19 cellular contexts compared by ENCODE assay signal in genomic region chr9:124725068-124725452, GRCh38. TPM values are rescaled to one million over a fixed set of nuclear protein-coding genes. Genes with fewer than 3 reads are reported as not detected.
DNase-seq lines count a peak whose midpoint lies in the region; ATAC-seq, FAIRE-seq and TF ChIP-seq lines count a peak whose summit lies in the region.
"Had no signal": no experiment of that assay in that cellular context is flagged by ENCODE, and none has a peak within 500 bp of the region (broad histone marks: within the 10 kb centered on the region; RNA-seq: fewer than 3 reads in every experiment).

No MANE protein-coding gene starts in this region.

- DNase-seq in GM23338 (ENCODE audit: low spot score) (no peak), Panc1 (ENCODE audit: low read depth, low spot score) (no peak), HepG2 (ENCODE audit: low spot score) (peak; percentile 66), sciatic nerve (ENCODE audit: low spot score) (no peak), HFFc6 (no peak), stomach (no peak), C1 segment of cervical spinal cord (lab: John Stamatoyannopoulos, UW) (no peak)
- DNase-seq: activated naive CD4-positive, alpha-beta T cell treated with anti-CD3 and anti-CD28 coated beads for 36 hours; activated T-cell treated with anti-CD3 and anti-CD28 coated beads, Interleukin-2, amount 50 U/mL, for 4 hours; amygdala; central memory CD4-positive, alpha-beta T cell; dorsolateral prefrontal cortex; EL; heart right ventricle; NCI-H1417 treated with DMSO at 0.1 percent for 48 hours; nucleus accumbens; stimulated activated CD8-positive, alpha-beta memory T cell treated with anti-CD3 and anti-CD28 coated beads, Interleukin-4, amount 100 ng/mL, for 48 hours had no signal

- H3F3A ChIP-seq in GM23338 (replicated peaks; ENCODE audit: low read depth), result no peaks in the 10 kb centered on the region

- TF ChIP-seq EP300 in HepG2 (IDR thresholded peaks at IDR 0.05; ENCODE audit: low read depth in 2 of 2, low read length in 2 of 2) (peak in 1 of 2 experiments; percentile 30; a peak in 1 of 4 replicates), HepG2 (CRISPR knock-in tag; IDR thresholded peaks at IDR 0.05; ENCODE audit: borderline replicate concordance) (no peak), stomach (IDR thresholded peaks at IDR 0.05) (no peak)

- peaks cover 9% of the 10 kb centered on the region for H3K4me1 ChIP-seq in GM23338 (ENCODE audit: insufficient read depth)
- peaks cover 29% of the 10 kb centered on the region for H3K4me1 ChIP-seq in Panc1 (ENCODE audit: control insufficient read depth, insufficient read depth, low read length)
- H3K4me1 ChIP-seq in HepG2 (ENCODE audit: insufficient read depth, low read length), result peaks cover 63% of the 10 kb centered on the region
- peaks cover 0 to 9% (median 0%) of the 10 kb centered on the region in 4 donors for H3K4me1 ChIP-seq in stomach

- CTCF ChIA-PET in Panc1 (lab: Charles Lee), result no interaction called here
- CTCF ChIA-PET in HepG2 (lab: Yijun Ruan, JAX; ENCODE audit: low intra/inter-chr PET ratio, low total read pairs), result no interaction called here

- POLR2A ChIA-PET in Panc1 (lab: Charles Lee) (no interaction called here), HepG2 (lab: Yijun Ruan, JAX) (interaction anchor here (2.3 kb wide), 1 partner anchor 9 kb away, joined by 11 read pairs; no protein-coding TSS in a partner anchor)

- no peak for TF ChIP-seq POLR2A in HepG2 (IDR thresholded peaks at IDR 0.05; ENCODE audit: insufficient read depth in 1 of 2, low read depth in 2 of 2, low read length in 2 of 2)
- no peak for TF ChIP-seq POLR2A in stomach (IDR thresholded peaks at IDR 0.05)

- TF ChIP-seq RAD21 in HepG2 (CRISPR knock-in tag; IDR thresholded peaks at IDR 0.05), result no peak

- FAIRE-seq in HepG2 (lab: Jason Lieb, UNC), result peak; percentile 63

- H3K4me3 ChIP-seq in GM23338 (no peak overlapping the region), Panc1 (ENCODE audit: low read depth in 2 of 2, low read length in 2 of 2) (no peak overlapping the region), HepG2 (replicated peaks in 1 of 3; ENCODE audit: insufficient read depth in 1 of 3, low read depth in 2 of 3, low read length in 3 of 3) (no peak overlapping the region), stomach (no peak overlapping the region)
- H3K4me3 ChIP-seq: heart right ventricle had no signal

- H3K4me1 Mint-ChIP-seq in GM23338, result peaks cover 38% of the 10 kb centered on the region
- peaks cover 46% of the 10 kb centered on the region for H3K4me1 Mint-ChIP-seq in HFFc6 (ENCODE audit: low read depth)

- H3K36me3 ChIP-seq in GM23338 (ENCODE audit: insufficient read depth) (no peaks in the 10 kb centered on the region), Panc1 (ENCODE audit: control insufficient read depth, insufficient read depth, low read length) (peaks cover 2% of the 10 kb centered on the region; the same call in 1 of the 2 replicates), HepG2 (replicated peaks in 1 of 2; ENCODE audit: control insufficient read depth in 1 of 2, insufficient read depth in 2 of 2, low read length in 2 of 2) (peaks cover 0 to 8% of the 10 kb centered on the region in 2 experiments; a peak in 3 of 5 replicates), stomach (no peaks in the 10 kb centered on the region)
- H3K36me3 ChIP-seq: heart right ventricle had no signal

- H3K27me3 Mint-ChIP-seq in GM23338 (ENCODE audit: insufficient read depth, low read depth, poor library complexity) (no peaks in the 10 kb centered on the region), HFFc6 (ENCODE audit: insufficient read depth) (no peaks in the 10 kb centered on the region)

- H3K4me3 Mint-ChIP-seq in GM23338, result no peak overlapping the region
- H3K4me3 Mint-ChIP-seq in HFFc6, result no peak overlapping the region
- H3K4me3 Mint-ChIP-seq: activated naive CD4-positive, alpha-beta T cell treated with anti-CD3 and anti-CD28 coated beads for 36 hours; activated T-cell treated with anti-CD3 and anti-CD28 coated beads, Interleukin-2, amount 50 U/mL, for 4 hours had no signal

- no peak for TF ChIP-seq CTCF in GM23338 (conservative IDR thresholded peaks at IDR 0.05; ENCODE audit: low read depth in 2 of 2)
- TF ChIP-seq CTCF in Panc1 (IDR thresholded peaks at IDR 0.05), result no peak
- no peak for TF ChIP-seq CTCF in HepG2 (CRISPR knock-in tag; IDR thresholded peaks at IDR 0.05)
- TF ChIP-seq CTCF in HFFc6 (IDR thresholded peaks at IDR 0.05), result no peak
- no peak for TF ChIP-seq CTCF in stomach (IDR thresholded peaks at IDR 0.05)

- intact Hi-C loops in Panc1 (cut with micrococcal nuclease; ENCODE audit: unreplicated experiment) (no loop called here), HepG2 (cut with micrococcal nuclease; ENCODE audit: unreplicated experiment) (no loop called here), sciatic nerve (cut with DNase I) (no loop called here), stomach (cut with DNase I; ENCODE audit: low total_unique reads) (no loop called here)

- H3K4me2 ChIP-seq in GM23338 (no peak overlapping the region), HepG2 (ENCODE audit: low read depth, low read length) (peak overlapping the region; percentile 46)

- no peak for ATAC-seq in GM23338
- no peak for ATAC-seq in Panc1
- ATAC-seq in HepG2, result peak; percentile 80
- ATAC-seq in sciatic nerve, result peak; percentile 62
- ATAC-seq: activated T-cell treated with anti-CD3 and anti-CD28 coated beads, Interleukin-2, amount 50 U/mL, for 4 hours had no signal

- peaks cover 4% of the 10 kb centered on the region; the same call in 1 of the 2 replicates for H4K20me1 ChIP-seq in GM23338 (replicated peaks; ENCODE audit: insufficient read depth)
- H4K20me1 ChIP-seq in HepG2 (ENCODE audit: insufficient read depth, low read length), result 0 out of 2 replicates have a peak, but pooled peaks cover 3% of the 10 kb centered on the region

- H3K27ac ChIP-seq in GM23338 (ENCODE audit: low read depth) (peak overlapping the region; percentile 24; the same call in 1 of the 2 replicates), Panc1 (ENCODE audit: low read length) (peak overlapping the region; percentile 48; the same call in 1 of the 2 replicates), HepG2 (ENCODE audit: extremely low read length, insufficient read depth, low read length) (peak overlapping the region; percentile 21), stomach (no peak overlapping the region)
- H3K27ac ChIP-seq: C4-2B, heart right ventricle, HL-60 had no signal

- WGBS in HepG2 (ENCODE audit: low lambda C conversion rate), result 10% methylated on average over 5 of the region's 5 CpGs
- WGBS in stomach, 5 donors, result 39 to 62% (median 55%) methylated on average over 5 of the region's 5 CpGs

- no peak overlapping the region for H3K9ac ChIP-seq in HepG2 (ENCODE audit: insufficient read depth, low read depth, low read length)

- in situ Hi-C loops in Panc1 (cut with HindIII; ENCODE audit: low pct_unique_long_range_greater_than_20kb, low sequenced_read_pairs) (no loop called here), HepG2 (cut with HindIII; ENCODE audit: extremely low pct_ligation_motif_present, low pct_unique_long_range_greater_than_20kb) (no loop called here)

- H3K27ac Mint-ChIP-seq in GM23338 (no peak overlapping the region), HFFc6 (no peak overlapping the region)
- H3K27ac Mint-ChIP-seq: activated naive CD4-positive, alpha-beta T cell treated with anti-CD3 and anti-CD28 coated beads for 36 hours had no signal

- H3K79me2 ChIP-seq in GM23338 (replicated peaks; ENCODE audit: insufficient read depth), result 0 out of 2 replicates have a peak, but pooled peaks cover 14% of the 10 kb centered on the region
- peaks cover 6% of the 10 kb centered on the region for H3K79me2 ChIP-seq in HepG2 (ENCODE audit: insufficient read depth, low read length)

- no peaks in the 10 kb centered on the region for H3K9me3 Mint-ChIP-seq in GM23338
- H3K9me3 Mint-ChIP-seq in HFFc6, result no peaks in the 10 kb centered on the region
- H3K9me3 Mint-ChIP-seq: activated naive CD4-positive, alpha-beta T cell treated with anti-CD3 and anti-CD28 coated beads for 36 hours; activated T-cell treated with anti-CD3 and anti-CD28 coated beads, Interleukin-2, amount 50 U/mL, for 4 hours had no signal

- no peaks in the 10 kb centered on the region for H3K9me3 ChIP-seq in Panc1 (ENCODE audit: control insufficient read depth, insufficient read depth, low read depth, low read length)
- H3K9me3 ChIP-seq in HepG2 (ENCODE audit: low read length), result no peaks in the 10 kb centered on the region
- no peaks in the 10 kb centered on the region for H3K9me3 ChIP-seq in stomach
- H3K9me3 ChIP-seq: heart right ventricle had no signal

- H3K9me2 ChIP-seq in GM23338 (ENCODE audit: insufficient read depth), result no peaks in the 10 kb centered on the region

- H2AFZ ChIP-seq in GM23338, result no peak overlapping the region
- no peak overlapping the region for H2AFZ ChIP-seq in HepG2 (ENCODE audit: low read length)

- no peaks in the 10 kb centered on the region for H3K27me3 ChIP-seq in GM23338 (ENCODE audit: insufficient read depth)
- no peaks in the 10 kb centered on the region for H3K27me3 ChIP-seq in Panc1 (ENCODE audit: control insufficient read depth, insufficient read depth, low read length)
- no peaks in the 10 kb centered on the region for H3K27me3 ChIP-seq in HepG2 (ENCODE audit: control insufficient read depth in 1 of 2, insufficient read depth in 2 of 2, low read length in 2 of 2)
- H3K27me3 ChIP-seq in stomach, result no peaks in the 10 kb centered on the region
- H3K27me3 ChIP-seq: dorsolateral prefrontal cortex, heart right ventricle had no signal

- H3K36me3 Mint-ChIP-seq in GM23338 (ENCODE audit: low read depth), result peaks cover 7% of the 10 kb centered on the region; the same call in 2 of the 3 replicates
- H3K36me3 Mint-ChIP-seq in HFFc6 (ENCODE audit: low read depth), result no peaks in the 10 kb centered on the region

- no TSS peak for BruUV-seq in Panc1 (replicated peaks; lab: Mats Ljungman, UMichigan)
- no TSS peak for BruUV-seq in HepG2 (replicated peaks; lab: Mats Ljungman, UMichigan)

RNA-seq across cellular contexts. Expression of gene NR6A1, which starts 46.1 kb away (rescaled TPM):
- total RNA-seq in GM23338 (2014; rRNA removed; shearing (Covaris generic)), result 125 and 139 TPM in 2 replicates
- polyA plus RNA-seq in GM23338 (2016; fragmentation: Nextera tagmentation; extraction: Ambion mirVana), result 40.9 and 44.2 TPM in 2 replicates
- total RNA-seq in Panc1 (2021; ENCODE audit: unreplicated experiment), result 7.6 TPM
- 2.5 TPM for polyA plus RNA-seq in Panc1 (2012; ENCODE audit: insufficient read length)
- total RNA-seq in HepG2 (2016; rRNA removed; fragmentation: Illumina TruSeq; extraction: Trizol), result 31.5 and 50.9 TPM in 2 replicates
- 10.7 and 12.1 TPM in 2 replicates for total RNA-seq in HepG2 (2016; cell fraction: cytosol; rRNA removed; fragmentation: Illumina TruSeq; extraction: Trizol; ENCODE audit: low read depth)
- 28.3 and 52.2 TPM in 2 replicates for total RNA-seq in HepG2 (2016; cell fraction: insoluble cytoplasmic fraction; rRNA removed; fragmentation: Illumina TruSeq; extraction: Trizol)
- total RNA-seq in HepG2 (2016; cell fraction: membrane; rRNA removed; fragmentation: Illumina TruSeq; extraction: Trizol), result 36.7 and 36.8 TPM in 2 replicates
- 24.3 and 28.3 TPM in 2 replicates for total RNA-seq in HepG2 (2016; cell fraction: nucleus; rRNA removed; fragmentation: Illumina TruSeq; extraction: Trizol)
- polyA plus RNA-seq in HepG2 (2011; rRNA removed), result 19.7 and 28.1 TPM in 2 replicates
- 15.0 and 17.4 TPM in 2 replicates for polyA plus RNA-seq in HepG2 (2011; cell fraction: cytosol; rRNA removed)
- polyA plus RNA-seq in HepG2 (2011; cell fraction: nucleus; rRNA removed), result 18.1 and 19.3 TPM in 2 replicates
- polyA plus RNA-seq in HepG2 (2012), result 12.1 and 12.8 TPM in 2 replicates
- polyA plus RNA-seq in HepG2 (2016; cell fraction: cytosol; fragmentation: Illumina TruSeq; extraction: Trizol; ENCODE audit: low read depth), result 4.2 and 4.9 TPM in 2 replicates
- 20.4 and 24.5 TPM in 2 replicates for polyA plus RNA-seq in HepG2 (2016; cell fraction: insoluble cytoplasmic fraction; fragmentation: Illumina TruSeq; extraction: Trizol; ENCODE audit: low read depth)
- 8.8 and 10.3 TPM in 2 replicates for polyA plus RNA-seq in HepG2 (2016; cell fraction: membrane; fragmentation: Illumina TruSeq; extraction: Trizol; ENCODE audit: low read depth)
- 21.9 and 25.3 TPM in 2 replicates for polyA plus RNA-seq in HepG2 (2016; cell fraction: nucleus; fragmentation: Illumina TruSeq; extraction: Trizol; ENCODE audit: insufficient read depth, low read depth)
- polyA minus RNA-seq in HepG2 (2011; rRNA and poly(A)+ RNA removed; ENCODE audit: low replicate concordance), result 13.7 and 123 TPM in 2 replicates
- 35.0 and 40.7 TPM in 2 replicates for polyA minus RNA-seq in HepG2 (2011; cell fraction: cytosol; rRNA and poly(A)+ RNA removed)
- 26.1 and 27.2 TPM in 2 replicates for polyA minus RNA-seq in HepG2 (2011; cell fraction: nucleus; rRNA and poly(A)+ RNA removed)
- total RNA-seq in sciatic nerve, result 3.3 TPM
- total RNA-seq in HFFc6 (2021; fragmentation: NEBNext Ultra II Directional; extraction: Animal tissue kit (Norgen Biotek cat#: 25700)), result under 1 TPM; 0.05 to 0.26 (median 0.13) TPM
- total RNA-seq in stomach, result 1 to 10 TPM in 4 of 5 donors, not detected in 1; 1.5 to 3.2 (median 2.9) TPM
- under 1 TPM; 0.15 to 0.60 (median 0.44) TPM for polyA plus RNA-seq in stomach

RNA-seq across cellular contexts. Expression of gene OLFML2A, which starts 51.9 kb away (rescaled TPM):
- total RNA-seq in GM23338 (2014; rRNA removed; shearing (Covaris generic)), result 6.4 and 6.7 TPM in 2 replicates
- polyA plus RNA-seq in GM23338 (2016; fragmentation: Nextera tagmentation; extraction: Ambion mirVana) (1.1 TPM in 2 replicates), HepG2 (2011; rRNA removed) (0.01 and 0.04 TPM in 2 replicates), stomach (1 to 10 TPM in 1 of 3 donors, under 1 TPM in 2; 0.56 to 3.9 (median 0.61) TPM)
- total RNA-seq in Panc1 (2021; ENCODE audit: unreplicated experiment) (44.5 TPM), HepG2 (2016; rRNA removed; fragmentation: Illumina TruSeq; extraction: Trizol) (0.02 TPM in 1 of 2 replicates, not detected in the other), sciatic nerve (110 TPM), stomach (10 to 100 TPM in 1 of 5 donors, 1 to 10 TPM in 4; 1.7 to 91.2 (median 4.1) TPM)
- 34.5 TPM for polyA plus RNA-seq in Panc1 (2012; ENCODE audit: insufficient read length)
- under 0.01 and 0.09 TPM in 2 replicates for total RNA-seq in HepG2 (2016; cell fraction: cytosol; rRNA removed; fragmentation: Illumina TruSeq; extraction: Trizol; ENCODE audit: low read depth)
- 0.02 TPM in 1 of 2 replicates, not detected in the other for total RNA-seq in HepG2 (2016; cell fraction: insoluble cytoplasmic fraction; rRNA removed; fragmentation: Illumina TruSeq; extraction: Trizol)
- total RNA-seq in HepG2 (2016; cell fraction: membrane; rRNA removed; fragmentation: Illumina TruSeq; extraction: Trizol), result 0.03 TPM in 2 replicates
- 0.06 and 0.09 TPM in 2 replicates for total RNA-seq in HepG2 (2016; cell fraction: nucleus; rRNA removed; fragmentation: Illumina TruSeq; extraction: Trizol)
- 0.03 and 0.04 TPM in 2 replicates for polyA plus RNA-seq in HepG2 (2011; cell fraction: cytosol; rRNA removed)
- polyA plus RNA-seq in HepG2 (2011; cell fraction: nucleus; rRNA removed), result 0.02 and 0.05 TPM in 2 replicates
- polyA plus RNA-seq in HepG2 (2012), result 0.01 TPM in 1 of 2 replicates, not detected in the other
- not detected in 2 replicates for polyA plus RNA-seq in HepG2 (2016; cell fraction: cytosol; fragmentation: Illumina TruSeq; extraction: Trizol; ENCODE audit: low read depth)
- 0.03 TPM in 1 of 2 replicates, not detected in the other for polyA plus RNA-seq in HepG2 (2016; cell fraction: insoluble cytoplasmic fraction; fragmentation: Illumina TruSeq; extraction: Trizol; ENCODE audit: low read depth)
- not detected in 2 replicates for polyA plus RNA-seq in HepG2 (2016; cell fraction: membrane; fragmentation: Illumina TruSeq; extraction: Trizol; ENCODE audit: low read depth)
- 0.07 TPM in 1 of 2 replicates, not detected in the other for polyA plus RNA-seq in HepG2 (2016; cell fraction: nucleus; fragmentation: Illumina TruSeq; extraction: Trizol; ENCODE audit: insufficient read depth, low read depth)
- polyA minus RNA-seq in HepG2 (2011; rRNA and poly(A)+ RNA removed; ENCODE audit: low replicate concordance), result 0.08 and 2.8 TPM in 2 replicates
- 0.09 and 0.30 TPM in 2 replicates for polyA minus RNA-seq in HepG2 (2011; cell fraction: cytosol; rRNA and poly(A)+ RNA removed)
- 0.12 and 0.26 TPM in 2 replicates for polyA minus RNA-seq in HepG2 (2011; cell fraction: nucleus; rRNA and poly(A)+ RNA removed)
- under 1 TPM; 0.30 to 0.88 (median 0.36) TPM for total RNA-seq in HFFc6 (2021; fragmentation: NEBNext Ultra II Directional; extraction: Animal tissue kit (Norgen Biotek cat#: 25700))
- total RNA-seq: activated naive CD4-positive, alpha-beta T cell treated with anti-CD3 and anti-CD28 coated beads for 36 hours had no signal

Comparison
In these comparisons a context has a peak if more than half of its experiments do, and no peak if none do; other contexts are left out.
1. ATAC-seq: peak in HepG2 (single experiment) and sciatic nerve (single experiment); none in GM23338 (single experiment) and Panc1 (single experiment).
2. H3K27ac ChIP-seq: peak in GM23338 (single experiment), Panc1 (single experiment) and HepG2 (single experiment); none in stomach (0 of 5).